In the genomic region with DNA sequence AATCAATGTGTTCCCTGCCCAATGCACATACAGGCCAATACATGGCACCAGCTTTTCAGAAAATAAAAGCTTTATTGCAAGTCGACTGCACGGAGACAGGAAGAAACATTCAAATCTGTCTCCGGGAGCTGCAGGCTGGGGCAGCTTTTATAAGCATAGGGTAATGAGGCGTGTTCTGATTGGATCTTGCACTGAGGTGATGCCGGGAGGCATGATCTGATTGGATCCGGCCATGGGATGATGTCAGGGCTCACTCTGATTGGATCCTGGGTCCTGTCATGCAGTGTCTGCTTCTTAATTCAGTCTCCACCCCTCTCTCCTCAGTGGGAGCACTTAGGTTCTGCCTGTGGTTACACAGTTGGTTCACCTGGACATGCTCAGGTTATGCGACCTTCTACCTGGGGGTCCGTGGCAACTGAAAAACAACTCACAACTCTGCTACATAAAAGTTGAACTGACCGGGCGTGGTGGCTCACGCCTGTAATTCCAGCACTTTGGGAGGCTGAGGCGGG, we compare ENCODE assay signal across 8 cellular contexts. TPM values are rescaled to one million over a fixed set of nuclear protein-coding genes. Genes with fewer than 3 reads are reported as not detected.
DNase-seq lines count a peak whose midpoint lies in the region; ATAC-seq and TF ChIP-seq lines count a peak whose summit lies in the region.

No MANE protein-coding gene starts in this region.

- TF ChIP-seq POLR2A in prostate gland (IDR thresholded peaks at IDR 0.05) = no peak

- H3K27ac Mint-ChIP-seq in activated CD8-positive, alpha-beta memory T cell treated with anti-CD3 and anti-CD28 coated beads, Interleukin-2, amount 10 ng/mL, durations not matched to agents 7 days and 5 days = no peak overlapping the region
- peak overlapping the region; percentile 98 for H3K27ac Mint-ChIP-seq in WTC11

- no peaks in the 10 kb centered on the region for H3K36me3 Mint-ChIP-seq in activated CD8-positive, alpha-beta memory T cell treated with anti-CD3 and anti-CD28 coated beads, Interleukin-2, amount 10 ng/mL, durations not matched to agents 7 days and 5 days
- no peaks in the 10 kb centered on the region for H3K36me3 Mint-ChIP-seq in WTC11

- intact Hi-C loops in prostate gland (cut with DNase I) = no loop called here

- ATAC-seq in activated CD8-positive, alpha-beta memory T cell treated with anti-CD3 and anti-CD28 coated beads, Interleukin-2, amount 10 ng/mL, durations not matched to agents 7 days and 5 days = peak; percentile 47
- peak; percentile 89 for ATAC-seq in WTC11
- ATAC-seq in HG03135 (IDR thresholded peaks at IDR 0.05; ENCODE audit: unreplicated experiment) = no peak
- no peak for ATAC-seq in omental fat pad (ENCODE audit: low FRiP score)

- TF ChIP-seq CTCF in WTC11 (IDR thresholded peaks at IDR 0.05) = no peak
- TF ChIP-seq CTCF in omental fat pad (IDR thresholded peaks at IDR 0.05) = no peak
- TF ChIP-seq CTCF in prostate gland (IDR thresholded peaks at IDR 0.05) = no peak

- H3K9me3 ChIP-seq in MG63 (no peaks in the 10 kb centered on the region), prostate gland (no peaks in the 10 kb centered on the region)

- H3K4me3 Mint-ChIP-seq in activated CD8-positive, alpha-beta memory T cell treated with anti-CD3 and anti-CD28 coated beads, Interleukin-2, amount 10 ng/mL, durations not matched to agents 7 days and 5 days = no peak overlapping the region
- no peak overlapping the region for H3K4me3 Mint-ChIP-seq in WTC11

- no peaks in the 10 kb centered on the region for H3K36me3 ChIP-seq in MG63
- H3K36me3 ChIP-seq in prostate gland = no peaks in the 10 kb centered on the region

- no peaks in the 10 kb centered on the region for H3K4me1 ChIP-seq in prostate gland (replicated peaks)

- CTCF ChIA-PET in activated CD8-positive, alpha-beta memory T cell treated with anti-CD3 and anti-CD28 coated beads, Interleukin-2, amount 10 ng/mL, durations not matched to agents 7 days and 5 days (lab: Charles Lee) = no interaction called here
- CTCF ChIA-PET in WTC11 (lab: Charles Lee) = no interaction called here

- H3K27ac ChIP-seq in prostate gland = no peak overlapping the region

- peaks cover 9% of the 10 kb centered on the region for H3K4me1 Mint-ChIP-seq in activated CD8-positive, alpha-beta memory T cell treated with anti-CD3 and anti-CD28 coated beads, Interleukin-2, amount 10 ng/mL, durations not matched to agents 7 days and 5 days
- H3K4me1 Mint-ChIP-seq in WTC11 = peaks cover 30% of the 10 kb centered on the region

- POLR2A ChIA-PET in WTC11 (lab: Charles Lee) = no interaction called here

- H3K4me3 ChIP-seq in MG63 (no peak overlapping the region), prostate gland (no peak overlapping the region)

- no peaks in the 10 kb centered on the region for H3K9me3 Mint-ChIP-seq in activated CD8-positive, alpha-beta memory T cell treated with anti-CD3 and anti-CD28 coated beads, Interleukin-2, amount 10 ng/mL, durations not matched to agents 7 days and 5 days (ENCODE audit: low read depth)
- H3K9me3 Mint-ChIP-seq in WTC11 = 0 out of 2 replicates have a peak, but pooled peaks cover 3% of the 10 kb centered on the region

- no peak for DNase-seq in activated CD8-positive, alpha-beta memory T cell treated with anti-CD3 and anti-CD28 coated beads, Interleukin-2, amount 10 ng/mL, durations not matched to agents 7 days and 5 days
- no peak for DNase-seq in activated CD8-positive, alpha-beta memory T cell treated with anti-CD3 and anti-CD28 coated beads for 24 hours
- DNase-seq in MG63 (peak; percentile 49), WTC11 (ENCODE audit: low spot score) (peak; percentile 56), pons (ENCODE audit: low spot score) (peak; percentile 66), omental fat pad (ENCODE audit: low spot score) (no peak), prostate gland (ENCODE audit: low spot score) (no peak)

- H3K27me3 Mint-ChIP-seq in activated CD8-positive, alpha-beta memory T cell treated with anti-CD3 and anti-CD28 coated beads, Interleukin-2, amount 10 ng/mL, durations not matched to agents 7 days and 5 days = peaks cover 5% of the 10 kb centered on the region
- peaks cover 3% of the 10 kb centered on the region; the same call in 1 of the 2 replicates for H3K27me3 Mint-ChIP-seq in WTC11 (ENCODE audit: low read depth)

- 62% methylated on average over 12 of the region's 12 CpGs for WGBS in prostate gland

- H3K27me3 ChIP-seq in MG63 (no peaks in the 10 kb centered on the region), prostate gland (replicated peaks; ENCODE audit: insufficient read depth) (no peaks in the 10 kb centered on the region)

TF ChIP-seq in WTC11, 78 proteins besides CTCF, POLR2A, EP300 and RAD21:
- TF ChIP-seq ZNF232 (CRISPR knock-in tag; IDR thresholded peaks at IDR 0.05) = no peak
- TF ChIP-seq RORB (CRISPR knock-in tag; IDR thresholded peaks at IDR 0.05) = no peak
- TF ChIP-seq FOXJ3 (CRISPR knock-in tag; IDR thresholded peaks at IDR 0.05; ENCODE audit: borderline replicate concordance) = no peak
- TF ChIP-seq ZMAT4 (CRISPR knock-in tag; IDR thresholded peaks at IDR 0.05) = no peak
- no peak for TF ChIP-seq ETV6 (CRISPR knock-in tag; IDR thresholded peaks at IDR 0.05)
- TF ChIP-seq AFF4 (CRISPR knock-in tag; IDR thresholded peaks at IDR 0.05; ENCODE audit: borderline replicate concordance) = no peak
- TF ChIP-seq NFYB (CRISPR knock-in tag; conservative IDR thresholded peaks at IDR 0.05; ENCODE audit: low read depth) = peak; percentile 64
TF ChIP-seq in WTC11: peak in this region for 1.

RNA-seq across cellular contexts. Expression of gene FBN3, which starts 11.8 kb away (rescaled TPM):
- total RNA-seq in activated CD8-positive, alpha-beta memory T cell treated with anti-CD3 and anti-CD28 coated beads, Interleukin-2, amount 10 ng/mL, durations not matched to agents 7 days and 5 days = under 1 TPM in 1 of 2 experiments, not detected in 1; 0.06 TPM
- total RNA-seq in MG63 (2014; rRNA removed; shearing (Covaris generic); ENCODE audit: low replicate concordance) = not detected in 2 replicates
- total RNA-seq in WTC11 (2021) (54.8 to 67.3 TPM (median 62.2 TPM) in 3 replicates), omental fat pad (not detected), prostate gland (1 to 10 TPM; 3.1 to 5.2 TPM)

RNA-seq across cellular contexts. Expression of gene CERS4, which starts 48.0 kb away (rescaled TPM):
- 10 to 100 TPM; 20.3 to 28.2 TPM for total RNA-seq in activated CD8-positive, alpha-beta memory T cell treated with anti-CD3 and anti-CD28 coated beads, Interleukin-2, amount 10 ng/mL, durations not matched to agents 7 days and 5 days
- 9.9 and 20.3 TPM in 2 replicates for total RNA-seq in MG63 (2014; rRNA removed; shearing (Covaris generic); ENCODE audit: low replicate concordance)
- total RNA-seq in WTC11 (2021) (116 to 153 TPM (median 150 TPM) in 3 replicates), omental fat pad (10 to 100 TPM; 18.4 to 34.1 (median 26.6) TPM), prostate gland (100 to 1,000 TPM; 170 to 176 TPM)

Comparison
In these comparisons a context has a peak if more than half of its experiments do, and no peak if none do; other contexts are left out.
1. ATAC-seq: peak in activated CD8-positive, alpha-beta memory T cell treated with anti-CD3 and anti-CD28 coated beads, Interleukin-2, amount 10 ng/mL, durations not matched to agents 7 days and 5 days (single experiment) and WTC11 (single experiment); none in HG03135 (single experiment) and omental fat pad (single experiment).
2. DNase-seq: peak in MG63 (single experiment), WTC11 (single experiment) and pons (single experiment); none in activated CD8-positive, alpha-beta memory T cell treated with anti-CD3 and anti-CD28 coated beads, Interleukin-2, amount 10 ng/mL, durations not matched to agents 7 days and 5 days (single experiment), activated CD8-positive, alpha-beta memory T cell treated with anti-CD3 and anti-CD28 coated beads for 24 hours (single experiment), omental fat pad (single experiment) and prostate gland (single experiment).